ENCODE assay signal across 1 cellular context in the genomic region with DNA sequence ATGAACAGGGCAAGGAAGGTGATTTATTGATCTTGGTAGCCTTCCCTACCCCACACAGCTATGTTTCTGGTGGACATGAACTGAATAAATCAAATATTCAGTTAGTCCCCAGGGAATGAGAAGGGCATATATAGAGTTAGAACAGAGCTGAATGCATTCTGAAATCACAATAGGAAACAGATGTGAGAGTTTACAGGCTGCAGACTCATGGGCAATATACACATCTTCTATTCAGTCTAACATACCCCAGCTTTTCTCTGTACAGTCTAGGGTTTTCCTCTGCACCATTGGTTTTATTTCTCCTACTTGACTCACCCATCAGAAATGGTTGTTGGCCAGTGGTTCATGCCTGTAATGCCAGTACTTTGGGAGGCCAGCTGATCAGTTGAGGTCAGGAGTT.
TF ChIP-seq lines count a peak whose summit lies in the region.

No MANE protein-coding gene starts in this region.

TF ChIP-seq in HepG2, 621 proteins besides CTCF, POLR2A, EP300 and RAD21:
- TF ChIP-seq, protein P1, sequence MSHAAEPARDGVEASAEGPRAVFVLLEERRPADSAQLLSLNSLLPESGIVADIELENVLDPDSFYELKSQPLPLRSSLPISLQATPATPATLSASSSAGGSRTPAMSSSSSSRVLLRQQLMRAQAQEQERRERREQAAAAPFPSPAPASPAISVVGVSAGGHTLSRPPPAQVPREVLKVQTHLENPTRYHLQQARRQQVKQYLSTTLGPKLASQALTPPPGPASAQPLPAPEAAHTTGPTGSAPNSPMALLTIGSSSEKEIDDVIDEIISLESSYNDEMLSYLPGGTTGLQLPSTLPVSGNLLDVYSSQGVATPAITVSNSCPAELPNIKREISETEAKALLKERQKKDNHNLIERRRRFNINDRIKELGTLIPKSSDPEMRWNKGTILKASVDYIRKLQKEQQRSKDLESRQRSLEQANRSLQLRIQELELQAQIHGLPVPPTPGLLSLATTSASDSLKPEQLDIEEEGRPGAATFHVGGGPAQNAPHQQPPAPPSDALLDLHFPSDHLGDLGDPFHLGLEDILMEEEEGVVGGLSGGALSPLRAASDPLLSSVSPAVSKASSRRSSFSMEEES (CRISPR knock-in tag; IDR thresholded peaks at IDR 0.05) = no peak
- TF ChIP-seq, protein P2, sequence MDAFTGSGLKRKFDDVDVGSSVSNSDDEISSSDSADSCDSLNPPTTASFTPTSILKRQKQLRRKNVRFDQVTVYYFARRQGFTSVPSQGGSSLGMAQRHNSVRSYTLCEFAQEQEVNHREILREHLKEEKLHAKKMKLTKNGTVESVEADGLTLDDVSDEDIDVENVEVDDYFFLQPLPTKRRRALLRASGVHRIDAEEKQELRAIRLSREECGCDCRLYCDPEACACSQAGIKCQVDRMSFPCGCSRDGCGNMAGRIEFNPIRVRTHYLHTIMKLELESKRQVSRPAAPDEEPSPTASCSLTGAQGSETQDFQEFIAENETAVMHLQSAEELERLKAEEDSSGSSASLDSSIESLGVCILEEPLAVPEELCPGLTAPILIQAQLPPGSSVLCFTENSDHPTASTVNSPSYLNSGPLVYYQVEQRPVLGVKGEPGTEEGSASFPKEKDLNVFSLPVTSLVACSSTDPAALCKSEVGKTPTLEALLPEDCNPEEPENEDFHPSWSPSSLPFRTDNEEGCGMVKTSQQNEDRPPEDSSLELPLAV (CRISPR knock-in tag; conservative IDR thresholded peaks at IDR 0.05; ENCODE audit: low read depth) = no peak
